Comparison of ENCODE assay signal across 21 cellular contexts in genomic region chr7:55044791-55045190, GRCh38. TPM values are rescaled to one million over a fixed set of nuclear protein-coding genes. Genes with fewer than 3 reads are reported as not detected.
DNase-seq lines count a peak whose midpoint lies in the region; ATAC-seq and TF ChIP-seq lines count a peak whose summit lies in the region.
"Had no signal": no experiment of that assay in that cellular context is flagged by ENCODE, and none has a peak within 500 bp of the region (broad histone marks: within the 10 kb centered on the region; RNA-seq: fewer than 3 reads in every experiment).

No MANE protein-coding gene starts in this region.

- no peaks in the 10 kb centered on the region for H3K9me3 Mint-ChIP-seq in activated naive CD4-positive, alpha-beta T cell treated with anti-CD3 and anti-CD28 coated beads, Interleukin-2, amount 50 U/mL, for 72 hours
- H3K9me3 Mint-ChIP-seq in CD8-positive, alpha-beta T cell, result no peaks in the 10 kb centered on the region
- H3K9me3 Mint-ChIP-seq: activated CD4-positive, alpha-beta memory T cell treated with anti-CD3 and anti-CD28 coated beads for 36 hours; activated naive CD8-positive, alpha-beta T cell treated with anti-CD3 and anti-CD28 coated beads, Interleukin-2, amount 10 ng/mL, durations not matched to agents 7 days and 5 days; activated T-cell treated with anti-CD3 and anti-CD28 coated beads, Interleukin-2, amount 50 U/mL, for 24 hours; CD4-positive, alpha-beta memory T cell; neural progenitor cell had no signal

- H3K27ac ChIP-seq in right atrium auricular region (peak overlapping the region; percentile 2 to 43), aorta (ENCODE audit: low read depth in 1 of 2, low read length in 2 of 2) (peak overlapping the region in 1 of 2 donors; percentile 85)
- no peak overlapping the region for H3K27ac ChIP-seq in CD8-positive, alpha-beta T cell (ENCODE audit: low read depth, low read length)
- H3K27ac ChIP-seq: HL-60, neural progenitor cell, VCaP had no signal

- intact Hi-C loops in cardiac septum (cut with DNase I) (no loop called here), aorta (cut with DNase I) (no loop called here)
- intact Hi-C loops in CD8-positive, alpha-beta T cell (cut with DNase I, micrococcal nuclease), result no loop called here

- no peaks in the 10 kb centered on the region for H3K27me3 Mint-ChIP-seq in CD8-positive, alpha-beta T cell (ENCODE audit: low read depth)
- H3K27me3 Mint-ChIP-seq: activated CD4-positive, alpha-beta memory T cell treated with anti-CD3 and anti-CD28 coated beads for 36 hours; activated T-cell treated with anti-CD3 and anti-CD28 coated beads, Interleukin-2, amount 50 U/mL, for 24 hours; CD4-positive, alpha-beta memory T cell had no signal

- TF ChIP-seq CTCF in right atrium auricular region (IDR thresholded peaks at IDR 0.05) (no peak), retinal pigment epithelial cell (conservative IDR thresholded peaks at IDR 0.05; ENCODE audit: low read depth, low read length) (no peak)
- no peak for TF ChIP-seq CTCF in CD8-positive, alpha-beta T cell (IDR thresholded peaks at IDR 0.05)

- WGBS in aorta, 2 donors, result 1 to 5% methylated on average over 5 of the region's 5 CpGs

- H3K9me3 ChIP-seq in right atrium auricular region (no peaks in the 10 kb centered on the region), aorta (ENCODE audit: control insufficient read depth, low read length) (no peaks in the 10 kb centered on the region)
- H3K9me3 ChIP-seq in CD8-positive, alpha-beta T cell (ENCODE audit: low read length), result no peaks in the 10 kb centered on the region

- DNase-seq in right atrium auricular region (ENCODE audit: low spot score), result no peak
- DNase-seq in cardiac septum (ENCODE audit: low spot score), result no peak
- DNase-seq in fibroblast of gingiva (ENCODE audit: low read depth), result peak; percentile 66
- DNase-seq in retinal pigment epithelial cell (ENCODE audit: low read depth), result peak; percentile 34
- no peak for DNase-seq in aorta
- DNase-seq in kidney glomerular epithelial cell (lab: John Stamatoyannopoulos, UW), result no peak
- no peak for DNase-seq in activated naive CD4-positive, alpha-beta T cell treated with anti-CD3 and anti-CD28 coated beads, Interleukin-2, amount 50 U/mL, for 72 hours (ENCODE audit: low spot score in 2 of 2)
- no peak for DNase-seq in CD8-positive, alpha-beta T cell
- DNase-seq: activated CD4-positive, alpha-beta memory T cell treated with anti-CD3 and anti-CD28 coated beads for 36 hours; activated naive CD8-positive, alpha-beta T cell treated with anti-CD3 and anti-CD28 coated beads, Interleukin-2, amount 10 ng/mL, durations not matched to agents 7 days and 5 days; activated T-cell treated with anti-CD3 and anti-CD28 coated beads, Interleukin-2, amount 50 U/mL, for 24 hours; CD4-positive, alpha-beta memory T cell; KBM-7; mesendoderm; NCI-H1105 treated with DMSO at 0.1 percent for 48 hours; NCI-H2171; NCI-H82 had no signal

- H3K36me3 Mint-ChIP-seq in activated naive CD4-positive, alpha-beta T cell treated with anti-CD3 and anti-CD28 coated beads, Interleukin-2, amount 50 U/mL, for 72 hours, result no peaks in the 10 kb centered on the region
- H3K36me3 Mint-ChIP-seq in CD8-positive, alpha-beta T cell, result no peaks in the 10 kb centered on the region
- H3K36me3 Mint-ChIP-seq: activated CD4-positive, alpha-beta memory T cell treated with anti-CD3 and anti-CD28 coated beads for 36 hours; activated naive CD8-positive, alpha-beta T cell treated with anti-CD3 and anti-CD28 coated beads, Interleukin-2, amount 10 ng/mL, durations not matched to agents 7 days and 5 days; CD4-positive, alpha-beta memory T cell; neural progenitor cell had no signal

- no peak overlapping the region for H3K27ac Mint-ChIP-seq in activated naive CD4-positive, alpha-beta T cell treated with anti-CD3 and anti-CD28 coated beads, Interleukin-2, amount 50 U/mL, for 72 hours
- no peak overlapping the region for H3K27ac Mint-ChIP-seq in CD8-positive, alpha-beta T cell
- H3K27ac Mint-ChIP-seq: activated CD4-positive, alpha-beta memory T cell treated with anti-CD3 and anti-CD28 coated beads for 36 hours; activated naive CD8-positive, alpha-beta T cell treated with anti-CD3 and anti-CD28 coated beads, Interleukin-2, amount 10 ng/mL, durations not matched to agents 7 days and 5 days; activated T-cell treated with anti-CD3 and anti-CD28 coated beads, Interleukin-2, amount 50 U/mL, for 24 hours; CD4-positive, alpha-beta memory T cell; neural progenitor cell had no signal

- H3K4me3 Mint-ChIP-seq in CD8-positive, alpha-beta T cell, result no peak overlapping the region
- H3K4me3 Mint-ChIP-seq: activated CD4-positive, alpha-beta memory T cell treated with anti-CD3 and anti-CD28 coated beads for 36 hours; activated naive CD8-positive, alpha-beta T cell treated with anti-CD3 and anti-CD28 coated beads, Interleukin-2, amount 10 ng/mL, durations not matched to agents 7 days and 5 days; activated T-cell treated with anti-CD3 and anti-CD28 coated beads, Interleukin-2, amount 50 U/mL, for 24 hours; CD4-positive, alpha-beta memory T cell; neural progenitor cell had no signal

- H3K27me3 ChIP-seq in right atrium auricular region, result no peaks in the 10 kb centered on the region
- H3K27me3 ChIP-seq in aorta (ENCODE audit: control insufficient read depth in 1 of 2, insufficient read depth in 2 of 2, low read length in 1 of 2), result no peaks in the 10 kb centered on the region
- no peaks in the 10 kb centered on the region for H3K27me3 ChIP-seq in CD8-positive, alpha-beta T cell (ENCODE audit: insufficient read depth, low read length)
- H3K27me3 ChIP-seq: neural progenitor cell had no signal

- POLR2A ChIA-PET in CD8-positive, alpha-beta T cell (lab: Charles Lee), result no interaction called here

- H3K4me3 ChIP-seq in right atrium auricular region (no peak overlapping the region), retinal pigment epithelial cell (ENCODE audit: low read length) (no peak overlapping the region), aorta (ENCODE audit: low read length in 2 of 2) (no peak overlapping the region)
- H3K4me3 ChIP-seq in CD8-positive, alpha-beta T cell (ENCODE audit: low read depth, low read length), result no peak overlapping the region
- H3K4me3 ChIP-seq: neural progenitor cell, smooth muscle cell had no signal

- no peaks in the 10 kb centered on the region for H3K4me1 Mint-ChIP-seq in CD8-positive, alpha-beta T cell (ENCODE audit: low read depth)
- H3K4me1 Mint-ChIP-seq: activated naive CD8-positive, alpha-beta T cell treated with anti-CD3 and anti-CD28 coated beads, Interleukin-2, amount 10 ng/mL, durations not matched to agents 7 days and 5 days; CD4-positive, alpha-beta memory T cell had no signal

- H3K4me1 ChIP-seq in right atrium auricular region (peaks cover 0 to 21% of the 10 kb centered on the region in 2 donors), aorta (ENCODE audit: control insufficient read depth in 1 of 2, insufficient read depth in 2 of 2, low read length in 2 of 2) (peaks cover 0 to 4% of the 10 kb centered on the region in 2 donors)
- H3K4me1 ChIP-seq in CD8-positive, alpha-beta T cell (ENCODE audit: insufficient read depth, low read length), result no peaks in the 10 kb centered on the region
- H3K4me1 ChIP-seq: neural progenitor cell had no signal

- H3K36me3 ChIP-seq in right atrium auricular region (no peaks in the 10 kb centered on the region), aorta (ENCODE audit: control insufficient read depth in 1 of 2, insufficient read depth in 2 of 2, low read length in 1 of 2) (no peaks in the 10 kb centered on the region)
- H3K36me3 ChIP-seq in CD8-positive, alpha-beta T cell (ENCODE audit: insufficient read depth, low read length), result no peaks in the 10 kb centered on the region
- H3K36me3 ChIP-seq: neural progenitor cell had no signal

- peak; percentile 56 for ATAC-seq in aorta (ENCODE audit: low FRiP score)
- no peak for ATAC-seq in activated naive CD4-positive, alpha-beta T cell treated with anti-CD3 and anti-CD28 coated beads, Interleukin-2, amount 50 U/mL, for 72 hours
- ATAC-seq in CD8-positive, alpha-beta T cell, result no peak

- CTCF ChIA-PET in CD8-positive, alpha-beta T cell (lab: Charles Lee), result no interaction called here

RNA-seq across cellular contexts. Expression of gene EGFR, which starts 26.0 kb away (rescaled TPM):
- total RNA-seq in right atrium auricular region, result 10 to 100 TPM; 21.1 to 22.5 TPM
- total RNA-seq in cardiac septum, result 7.6 TPM
- total RNA-seq in aorta, result 10 to 100 TPM; 70.5 to 72.4 TPM
- polyA plus RNA-seq in aorta, result 10 to 100 TPM in 1 of 2 donors, 1 to 10 TPM in 1; 3.0 to 11.3 TPM
- total RNA-seq in activated naive CD4-positive, alpha-beta T cell treated with anti-CD3 and anti-CD28 coated beads, Interleukin-2, amount 50 U/mL, for 72 hours, result not detected
- total RNA-seq in CD8-positive, alpha-beta T cell, result not detected
- total RNA-seq: activated CD4-positive, alpha-beta memory T cell treated with anti-CD3 and anti-CD28 coated beads for 36 hours; activated naive CD8-positive, alpha-beta T cell treated with anti-CD3 and anti-CD28 coated beads, Interleukin-2, amount 10 ng/mL, durations not matched to agents 7 days and 5 days; CD4-positive, alpha-beta memory T cell had no signal
- polyA plus RNA-seq: CD4-positive, alpha-beta memory T cell had no signal

Comparison
In these comparisons a context has a peak if more than half of its experiments do, and no peak if none do; other contexts are left out.
1. DNase-seq: peak in fibroblast of gingiva (single experiment) and retinal pigment epithelial cell (single experiment); none in right atrium auricular region (single experiment), cardiac septum (single experiment), aorta (0 of 2), kidney glomerular epithelial cell (single experiment), activated naive CD4-positive, alpha-beta T cell treated with anti-CD3 and anti-CD28 coated beads, Interleukin-2, amount 50 U/mL, for 72 hours (0 of 2) and CD8-positive, alpha-beta T cell (0 of 7).